21 cellular contexts compared by ENCODE assay signal in genomic region chr16:26129997-26130396, GRCh38.
"Had no signal": no experiment of that assay in that cellular context is flagged by ENCODE, and none has a peak within 500 bp of the region (broad histone marks: within the 10 kb centered on the region; RNA-seq: fewer than 3 reads in every experiment).

No MANE protein-coding gene starts in this region.

- H3K36me3 ChIP-seq: gastroesophageal sphincter, heart left ventricle, left lung, neural progenitor cell, right lobe of liver, thyroid gland had no signal

- H3K27ac ChIP-seq: epithelial cell of prostate, gastroesophageal sphincter, heart left ventricle, hepatocyte, left lung, neural progenitor cell, right lobe of liver, thyroid gland had no signal

- H3K27me3 ChIP-seq: heart left ventricle, hepatocyte, left lung, neural progenitor cell, right lobe of liver, thyroid gland had no signal

- ATAC-seq: esophagus mucosa; gastroesophageal sphincter; heart left ventricle; left cardiac atrium; left lung; naive thymus-derived CD4-positive, alpha-beta T cell; right lobe of liver; stimulated activated naive B cell treated with anti-CD40 and anti-IgM and Interleukin-4, amounts not matched to agents 10 μg/mL and 1 μg/mL and 100 μg/mL, for 72 hours; stimulated activated naive CD8-positive, alpha-beta T cell treated with anti-CD3 and anti-CD28 coated beads, Interleukin-15, amount 100 ng/mL, for 72 hours had no signal

- H3K9me3 ChIP-seq: gastroesophageal sphincter, heart left ventricle, left lung, right lobe of liver, thyroid gland had no signal

- H3K4me3 ChIP-seq: gastroesophageal sphincter, heart left ventricle, hepatocyte, left lung, neural progenitor cell, right lobe of liver, thyroid gland had no signal

- H3K4me1 ChIP-seq: gastroesophageal sphincter, heart left ventricle, left lung, right lobe of liver, thyroid gland had no signal

- DNase-seq: effector CD8-positive, alpha-beta T cell; endodermal cell; foreskin fibroblast; heart left ventricle; left cardiac atrium; left lung; mesenchymal stem cell; naive thymus-derived CD4-positive, alpha-beta T cell; retina; right lobe of liver; small intestine; stimulated activated CD4-positive, alpha-beta T cell treated with anti-CD3 and anti-CD28 coated beads, Interleukin-15, amount 100 ng/mL, for 24 hours; stimulated activated CD4-positive, alpha-beta T cell treated with anti-CD3 and anti-CD28 coated beads, Interleukin-2, amount 100 ng/mL, for 48 hours; stimulated activated naive B cell treated with anti-CD40 and anti-IgM and Interleukin-4, amounts not matched to agents 10 μg/mL and 1 μg/mL and 100 μg/mL, for 72 hours; stimulated activated naive CD8-positive, alpha-beta T cell treated with anti-CD3 and anti-CD28 coated beads, Interleukin-15, amount 100 ng/mL, for 72 hours; thyroid gland had no signal
